ENCODE assay signal across 16 cellular contexts in the genomic region with DNA sequence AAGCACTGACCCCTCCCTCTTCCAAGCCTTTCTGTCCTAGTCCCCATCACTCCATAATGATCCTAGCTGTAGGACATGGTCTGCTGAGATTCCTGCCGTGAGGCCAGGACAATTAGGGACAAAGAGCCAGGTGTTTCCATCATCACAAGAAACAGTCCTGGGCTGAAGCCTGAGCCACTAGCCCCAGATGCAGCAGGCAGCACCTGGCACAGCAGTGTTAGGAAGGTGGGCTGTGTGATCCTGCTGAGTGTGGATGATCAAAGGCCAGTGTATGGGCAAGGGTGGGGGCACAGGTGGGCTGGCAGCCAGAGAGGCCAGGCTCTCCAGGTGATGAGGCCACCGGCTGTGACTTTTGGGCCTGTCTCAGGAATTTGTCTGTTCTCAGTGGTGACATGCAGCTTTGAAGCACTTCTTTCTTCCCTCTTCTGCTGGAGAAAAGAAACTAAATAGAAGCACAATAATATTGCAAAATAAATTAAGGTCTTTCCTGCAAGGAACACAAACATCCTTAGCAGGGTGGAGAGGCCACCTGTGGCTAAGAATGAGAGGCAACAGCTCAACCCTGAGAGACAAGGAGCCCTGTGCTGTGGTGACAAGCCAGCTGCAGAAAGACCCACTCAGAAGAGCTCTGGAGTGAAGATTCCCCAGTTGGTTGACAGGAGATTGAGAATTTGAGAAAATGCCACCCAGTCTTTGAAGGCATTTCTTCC.
"Had no signal": no experiment of that assay in that cellular context is flagged by ENCODE, and none has a peak within 500 bp of the region (broad histone marks: within the 10 kb centered on the region; RNA-seq: fewer than 3 reads in every experiment).

No MANE protein-coding gene starts in this region.

- H3K27ac Mint-ChIP-seq: activated CD8-positive, alpha-beta T cell treated with anti-CD3 and anti-CD28 coated beads for 36 hours; activated naive CD4-positive, alpha-beta T cell treated with anti-CD3 and anti-CD28 coated beads, Interleukin-2, amount 50 U/mL, for 72 hours; activated T-cell treated with anti-CD3 and anti-CD28 coated beads, Interleukin-2, amount 50 U/mL, for 72 hours; natural killer cell; stimulated activated memory B cell treated with anti-CD40 and anti-IgM and Interleukin-4, amounts not matched to agents 10 μg/mL and 1 μg/mL and 100 μg/mL, for 72 hours had no signal

- FAIRE-seq: keratinocyte had no signal

- H3K27me3 Mint-ChIP-seq: activated CD8-positive, alpha-beta T cell treated with anti-CD3 and anti-CD28 coated beads for 36 hours; stimulated activated memory B cell treated with anti-CD40 and anti-IgM and Interleukin-4, amounts not matched to agents 10 μg/mL and 1 μg/mL and 100 μg/mL, for 72 hours had no signal

- ATAC-seq: activated CD8-positive, alpha-beta T cell treated with anti-CD3 and anti-CD28 coated beads for 36 hours; activated naive CD4-positive, alpha-beta T cell treated with anti-CD3 and anti-CD28 coated beads, Interleukin-2, amount 50 U/mL, for 72 hours; activated T-cell treated with anti-CD3 and anti-CD28 coated beads, Interleukin-2, amount 50 U/mL, for 72 hours; natural killer cell; stimulated activated memory B cell treated with anti-CD40 and anti-IgM and Interleukin-4, amounts not matched to agents 10 μg/mL and 1 μg/mL and 100 μg/mL, for 72 hours had no signal

- H3K27ac ChIP-seq: colonic mucosa, esophagus muscularis mucosa, left ventricle myocardium inferior, uterus had no signal

- H3K27me3 ChIP-seq: colonic mucosa, esophagus muscularis mucosa, uterus had no signal

- H3K9me3 Mint-ChIP-seq: activated CD8-positive, alpha-beta T cell treated with anti-CD3 and anti-CD28 coated beads for 36 hours; activated naive CD4-positive, alpha-beta T cell treated with anti-CD3 and anti-CD28 coated beads, Interleukin-2, amount 50 U/mL, for 72 hours; activated T-cell treated with anti-CD3 and anti-CD28 coated beads, Interleukin-2, amount 50 U/mL, for 72 hours; natural killer cell; stimulated activated memory B cell treated with anti-CD40 and anti-IgM and Interleukin-4, amounts not matched to agents 10 μg/mL and 1 μg/mL and 100 μg/mL, for 72 hours had no signal

- H3K36me3 Mint-ChIP-seq: activated naive CD4-positive, alpha-beta T cell treated with anti-CD3 and anti-CD28 coated beads, Interleukin-2, amount 50 U/mL, for 72 hours; natural killer cell; stimulated activated memory B cell treated with anti-CD40 and anti-IgM and Interleukin-4, amounts not matched to agents 10 μg/mL and 1 μg/mL and 100 μg/mL, for 72 hours had no signal

- H3K4me3 Mint-ChIP-seq: activated CD8-positive, alpha-beta T cell treated with anti-CD3 and anti-CD28 coated beads for 36 hours; activated T-cell treated with anti-CD3 and anti-CD28 coated beads, Interleukin-2, amount 50 U/mL, for 72 hours; natural killer cell; stimulated activated memory B cell treated with anti-CD40 and anti-IgM and Interleukin-4, amounts not matched to agents 10 μg/mL and 1 μg/mL and 100 μg/mL, for 72 hours had no signal

- DNase-seq: activated CD4-positive, alpha-beta T cell treated with anti-CD3 and anti-CD28 coated beads for 4 hours; activated CD8-positive, alpha-beta T cell treated with anti-CD3 and anti-CD28 coated beads for 36 hours; activated gamma-delta T cell; activated T-cell treated with anti-CD3 and anti-CD28 coated beads, Interleukin-2, amount 50 U/mL, for 72 hours; colonic mucosa; hippocampal formation; left ventricle myocardium inferior; mesenchymal stem cell; natural killer cell; posterior cingulate gyrus; stimulated activated CD4-positive, alpha-beta T cell treated with anti-CD3 and anti-CD28 coated beads, Interleukin-2, amount 100 ng/mL, for 48 hours; uterus had no signal

- H3K4me1 ChIP-seq: colonic mucosa, esophagus muscularis mucosa, left ventricle myocardium inferior, uterus had no signal
